In the genomic region with DNA sequence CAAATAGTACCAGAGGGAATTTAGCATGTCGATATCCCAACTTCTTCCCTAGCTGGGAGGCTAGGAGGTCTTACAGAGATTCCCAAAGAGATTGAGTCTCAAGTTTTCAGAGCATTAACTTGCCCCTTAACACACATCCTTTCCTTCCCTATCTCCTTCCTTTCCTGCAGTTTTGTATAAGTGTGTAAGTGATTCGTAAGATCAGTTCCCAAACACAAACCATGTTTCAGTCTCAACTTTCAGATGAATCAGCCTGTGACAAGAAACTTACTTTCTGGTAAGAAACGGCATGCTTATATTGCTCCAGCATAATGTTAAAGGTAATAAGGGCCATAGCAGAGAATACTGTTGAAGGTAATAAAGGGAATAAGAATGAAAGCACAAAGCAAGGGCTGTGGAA, we compare ENCODE assay signal across 17 cellular contexts.
DNase-seq lines count a peak whose midpoint lies in the region; ATAC-seq and TF ChIP-seq lines count a peak whose summit lies in the region.
"Had no signal": no experiment of that assay in that cellular context is flagged by ENCODE, and none has a peak within 500 bp of the region (broad histone marks: within the 10 kb centered on the region; RNA-seq: fewer than 3 reads in every experiment).

No MANE protein-coding gene starts in this region.

- in situ Hi-C loops in GM23248 (cut with MboI): no loop called here

- no peak for TF ChIP-seq EP300 in SK-N-SH (IDR thresholded peaks at IDR 0.05; ENCODE audit: borderline replicate concordance in 1 of 2, low read depth in 1 of 2, low read length in 1 of 2)

- H3K27ac Mint-ChIP-seq in nephron progenitor cell: peak overlapping the region; percentile 5
- H3K27ac Mint-ChIP-seq: CD4-positive, CD25-positive, alpha-beta regulatory T cell had no signal

- H2AFZ ChIP-seq in GM23248: peak overlapping the region; percentile 27; the same call in 1 of the 2 replicates
- no peak overlapping the region for H2AFZ ChIP-seq in SK-N-SH (ENCODE audit: low read depth)

- H3K4me2 ChIP-seq in GM23248 (ENCODE audit: unreplicated experiment): peak overlapping the region; percentile 57
- H3K4me2 ChIP-seq in SK-N-SH: peak overlapping the region; percentile 58

- H3K36me3 Mint-ChIP-seq in nephron progenitor cell (ENCODE audit: low read depth): no peaks in the 10 kb centered on the region
- H3K36me3 Mint-ChIP-seq: CD4-positive, CD25-positive, alpha-beta regulatory T cell had no signal

- DNase-seq in GM23248: peak; percentile 46
- DNase-seq in SK-N-SH: no peak
- no peak for DNase-seq in dorsolateral prefrontal cortex
- no peak for DNase-seq in nephron progenitor cell
- DNase-seq in amygdala (lab: John Stamatoyannopoulos, UW): no peak
- DNase-seq in UCSD-AML1 (lab: John Stamatoyannopoulos, UW; ENCODE audit: unreplicated experiment): no peak
- DNase-seq: 8988T; BE2C; Caco-2; CD4-positive, CD25-positive, alpha-beta regulatory T cell; NCI-H1105; NCI-H2171 treated with DMSO at 0.1 percent for 48 hours; SHP77 treated with DMSO at 0.1 percent for 48 hours had no signal

- peaks cover 4% of the 10 kb centered on the region for H3K4me1 Mint-ChIP-seq in nephron progenitor cell
- H3K4me1 Mint-ChIP-seq: CD4-positive, CD25-positive, alpha-beta regulatory T cell had no signal

- H3K27ac ChIP-seq in GM23248 (peak overlapping the region; percentile 39), SK-N-SH (ENCODE audit: low read depth in 2 of 2, low read length in 1 of 2) (peak overlapping the region in 1 of 2 experiments; percentile 71; a peak in 3 of 4 replicates), dorsolateral prefrontal cortex (peak overlapping the region in 44 of 59 donors; percentile 2 to 88 (median 55))

- peaks cover 22% of the 10 kb centered on the region for H3K4me1 ChIP-seq in GM23248 (ENCODE audit: insufficient read depth)
- peaks cover 2 to 11% of the 10 kb centered on the region in 2 experiments; a peak in 3 of 4 replicates for H3K4me1 ChIP-seq in SK-N-SH (ENCODE audit: control insufficient read depth in 1 of 2, insufficient read depth in 2 of 2, low read depth in 1 of 2, low read length in 1 of 2)
- H3K4me1 ChIP-seq: Caco-2 had no signal

- no peak for ATAC-seq in HG03460 (IDR thresholded peaks at IDR 0.05; ENCODE audit: unreplicated experiment)
- ATAC-seq in GM21717 (IDR thresholded peaks at IDR 0.05; ENCODE audit: unreplicated experiment): no peak
- ATAC-seq: HCT116, K562 had no signal

- intact Hi-C loops in dorsolateral prefrontal cortex (cut with DNase I): no loop called here

- no peak for TF ChIP-seq CTCF in SK-N-SH (IDR thresholded peaks at IDR 0.05)
- TF ChIP-seq CTCF in dorsolateral prefrontal cortex (IDR thresholded peaks at IDR 0.05 in 54 of 56, conservative IDR thresholded peaks at IDR 0.05 in 2 of 56; ENCODE audit: low read depth in 1 of 56, partially characterized antibody in 56 of 56): no peak
- TF ChIP-seq CTCF in nephron progenitor cell (IDR thresholded peaks at IDR 0.05): no peak

- no peaks in the 10 kb centered on the region for H3K27me3 ChIP-seq in GM23248 (replicated peaks; ENCODE audit: insufficient read depth)
- no peaks in the 10 kb centered on the region for H3K27me3 ChIP-seq in SK-N-SH (ENCODE audit: insufficient read depth)
- no peaks in the 10 kb centered on the region for H3K27me3 ChIP-seq in dorsolateral prefrontal cortex
- H3K27me3 ChIP-seq: BE2C had no signal

- H3K79me2 ChIP-seq in GM23248 (ENCODE audit: insufficient read depth) (peaks cover 84% of the 10 kb centered on the region), SK-N-SH (ENCODE audit: insufficient read depth) (peaks cover 73% of the 10 kb centered on the region)

- peaks cover 4% of the 10 kb centered on the region for H3K27me3 Mint-ChIP-seq in nephron progenitor cell (ENCODE audit: low read depth, poor library complexity)
- H3K27me3 Mint-ChIP-seq: CD4-positive, CD25-positive, alpha-beta regulatory T cell had no signal

- H4K20me1 ChIP-seq in GM23248 (ENCODE audit: insufficient read depth): no peaks in the 10 kb centered on the region
- H4K20me1 ChIP-seq in SK-N-SH (ENCODE audit: insufficient read depth): no peaks in the 10 kb centered on the region

- WGBS in GM23248 (ENCODE audit: low coverage in 1 of 2, low lambda C conversion rate in 2 of 2, missing lambda C conversion rate in 2 of 2), 2 experiments: 38 to 40% methylated on average over 3 of the region's 3 CpGs
- 44% methylated on average over 3 of the region's 3 CpGs for WGBS in SK-N-SH (ENCODE audit: low lambda C conversion rate)

- H3F3A ChIP-seq in GM23248 (ENCODE audit: insufficient read depth) (peaks cover 24% of the 10 kb centered on the region), SK-N-SH (replicated peaks; ENCODE audit: insufficient read depth) (peaks cover 7% of the 10 kb centered on the region)

- H3K4me3 ChIP-seq in GM23248: peak overlapping the region; percentile 5
- H3K4me3 ChIP-seq in SK-N-SH (ENCODE audit: low read depth in 2 of 2, low read length in 1 of 2): no peak overlapping the region; a peak in 1 of 4 replicates
- H3K4me3 ChIP-seq in dorsolateral prefrontal cortex: no peak overlapping the region
- H3K4me3 ChIP-seq: K562 had no signal

- CTCF ChIA-PET in SK-N-SH (lab: Yijun Ruan, JAX): no interaction called here

- H3K9me2 ChIP-seq in GM23248 (ENCODE audit: insufficient read depth) (no peaks in the 10 kb centered on the region), SK-N-SH (no peaks in the 10 kb centered on the region)

- no peak for TF ChIP-seq RAD21 in SK-N-SH (IDR thresholded peaks at IDR 0.05; ENCODE audit: low read length)

- no peak overlapping the region for H3K4me3 Mint-ChIP-seq in nephron progenitor cell
- H3K4me3 Mint-ChIP-seq: CD4-positive, CD25-positive, alpha-beta regulatory T cell had no signal

- peak overlapping the region; percentile 3; the same call in 1 of the 2 replicates for H3K9ac ChIP-seq in GM23248
- H3K9ac ChIP-seq in SK-N-SH: peak overlapping the region; percentile 20; the same call in 1 of the 2 replicates

- H3K9me3 Mint-ChIP-seq in nephron progenitor cell: no peaks in the 10 kb centered on the region

- H3K36me3 ChIP-seq in GM23248 (ENCODE audit: low read depth): no peaks in the 10 kb centered on the region
- no peaks in the 10 kb centered on the region for H3K36me3 ChIP-seq in SK-N-SH (replicated peaks in 1 of 2; ENCODE audit: control insufficient read depth in 1 of 2, insufficient read depth in 2 of 2, low read length in 1 of 2)

- POLR2A ChIA-PET in SK-N-SH (lab: Yijun Ruan, JAX): no interaction called here

- H3K9me3 ChIP-seq in GM23248 (ENCODE audit: low read depth) (no peaks in the 10 kb centered on the region), SK-N-SH (no peaks in the 10 kb centered on the region)
- H3K9me3 ChIP-seq: BE2C, Caco-2 had no signal

TF ChIP-seq in SK-N-SH, 30 proteins besides CTCF, POLR2A, EP300 and RAD21 (continues in another document):
- TF ChIP-seq, protein P1, sequence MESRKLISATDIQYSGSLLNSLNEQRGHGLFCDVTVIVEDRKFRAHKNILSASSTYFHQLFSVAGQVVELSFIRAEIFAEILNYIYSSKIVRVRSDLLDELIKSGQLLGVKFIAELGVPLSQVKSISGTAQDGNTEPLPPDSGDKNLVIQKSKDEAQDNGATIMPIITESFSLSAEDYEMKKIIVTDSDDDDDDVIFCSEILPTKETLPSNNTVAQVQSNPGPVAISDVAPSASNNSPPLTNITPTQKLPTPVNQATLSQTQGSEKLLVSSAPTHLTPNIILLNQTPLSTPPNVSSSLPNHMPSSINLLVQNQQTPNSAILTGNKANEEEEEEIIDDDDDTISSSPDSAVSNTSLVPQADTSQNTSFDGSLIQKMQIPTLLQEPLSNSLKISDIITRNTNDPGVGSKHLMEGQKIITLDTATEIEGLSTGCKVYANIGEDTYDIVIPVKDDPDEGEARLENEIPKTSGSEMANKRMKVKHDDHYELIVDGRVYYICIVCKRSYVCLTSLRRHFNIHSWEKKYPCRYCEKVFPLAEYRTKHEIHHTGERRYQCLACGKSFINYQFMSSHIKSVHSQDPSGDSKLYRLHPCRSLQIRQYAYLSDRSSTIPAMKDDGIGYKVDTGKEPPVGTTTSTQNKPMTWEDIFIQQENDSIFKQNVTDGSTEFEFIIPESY (IDR thresholded peaks at IDR 0.05; ENCODE audit: borderline replicate concordance, low read depth): no peak
- no peak for TF ChIP-seq MXI1 (IDR thresholded peaks at IDR 0.05; ENCODE audit: low read depth, low read length)
- no peak for TF ChIP-seq TEAD4 (IDR thresholded peaks at IDR 0.05; ENCODE audit: borderline replicate concordance, insufficient read depth)
- no peak for TF ChIP-seq SIN3A (IDR thresholded peaks at IDR 0.05; ENCODE audit: borderline replicate concordance, low read depth, low read length)
- no peak for TF ChIP-seq FOXJ3 (CRISPR knock-in tag; IDR thresholded peaks at IDR 0.05)
- TF ChIP-seq TAF1 (IDR thresholded peaks at IDR 0.05; ENCODE audit: borderline replicate concordance, low read depth, low read length): no peak
- TF ChIP-seq RFX5 (IDR thresholded peaks at IDR 0.05; ENCODE audit: low read length): no peak
- no peak for TF ChIP-seq FOXM1 (IDR thresholded peaks at IDR 0.05; ENCODE audit: low read depth)
- TF ChIP-seq NRF1 (IDR thresholded peaks at IDR 0.05; ENCODE audit: low read depth, low read length): no peak
- TF ChIP-seq, protein P2, sequence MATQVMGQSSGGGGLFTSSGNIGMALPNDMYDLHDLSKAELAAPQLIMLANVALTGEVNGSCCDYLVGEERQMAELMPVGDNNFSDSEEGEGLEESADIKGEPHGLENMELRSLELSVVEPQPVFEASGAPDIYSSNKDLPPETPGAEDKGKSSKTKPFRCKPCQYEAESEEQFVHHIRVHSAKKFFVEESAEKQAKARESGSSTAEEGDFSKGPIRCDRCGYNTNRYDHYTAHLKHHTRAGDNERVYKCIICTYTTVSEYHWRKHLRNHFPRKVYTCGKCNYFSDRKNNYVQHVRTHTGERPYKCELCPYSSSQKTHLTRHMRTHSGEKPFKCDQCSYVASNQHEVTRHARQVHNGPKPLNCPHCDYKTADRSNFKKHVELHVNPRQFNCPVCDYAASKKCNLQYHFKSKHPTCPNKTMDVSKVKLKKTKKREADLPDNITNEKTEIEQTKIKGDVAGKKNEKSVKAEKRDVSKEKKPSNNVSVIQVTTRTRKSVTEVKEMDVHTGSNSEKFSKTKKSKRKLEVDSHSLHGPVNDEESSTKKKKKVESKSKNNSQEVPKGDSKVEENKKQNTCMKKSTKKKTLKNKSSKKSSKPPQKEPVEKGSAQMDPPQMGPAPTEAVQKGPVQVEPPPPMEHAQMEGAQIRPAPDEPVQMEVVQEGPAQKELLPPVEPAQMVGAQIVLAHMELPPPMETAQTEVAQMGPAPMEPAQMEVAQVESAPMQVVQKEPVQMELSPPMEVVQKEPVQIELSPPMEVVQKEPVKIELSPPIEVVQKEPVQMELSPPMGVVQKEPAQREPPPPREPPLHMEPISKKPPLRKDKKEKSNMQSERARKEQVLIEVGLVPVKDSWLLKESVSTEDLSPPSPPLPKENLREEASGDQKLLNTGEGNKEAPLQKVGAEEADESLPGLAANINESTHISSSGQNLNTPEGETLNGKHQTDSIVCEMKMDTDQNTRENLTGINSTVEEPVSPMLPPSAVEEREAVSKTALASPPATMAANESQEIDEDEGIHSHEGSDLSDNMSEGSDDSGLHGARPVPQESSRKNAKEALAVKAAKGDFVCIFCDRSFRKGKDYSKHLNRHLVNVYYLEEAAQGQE (IDR thresholded peaks at IDR 0.05; ENCODE audit: low read depth, low read length): no peak
- TF ChIP-seq GATA2 (CRISPR knock-in tag; IDR thresholded peaks at IDR 0.05): no peak
